Comparison of ENCODE assay signal across 15 cellular contexts in genomic region chr4:38155589-38156294, GRCh38.
DNase-seq lines count a peak whose midpoint lies in the region; ATAC-seq and TF ChIP-seq lines count a peak whose summit lies in the region.
"Had no signal": no experiment of that assay in that cellular context is flagged by ENCODE, and none has a peak within 500 bp of the region (broad histone marks: within the 10 kb centered on the region; RNA-seq: fewer than 3 reads in every experiment).

No MANE protein-coding gene starts in this region.

- no peaks in the 10 kb centered on the region for H3K27me3 Mint-ChIP-seq in activated CD4-positive, alpha-beta T cell treated with anti-CD3 and anti-CD28 coated beads for 36 hours
- H3K27me3 Mint-ChIP-seq in activated CD4-positive, alpha-beta T cell treated with anti-CD3 and anti-CD28 coated beads, Interleukin-2, amount 10 ng/mL, durations not matched to agents 24 days and 14 days: peaks cover 10% of the 10 kb centered on the region

- H3K4me3 Mint-ChIP-seq in activated CD4-positive, alpha-beta T cell treated with anti-CD3 and anti-CD28 coated beads for 36 hours: no peak overlapping the region
- H3K4me3 Mint-ChIP-seq in activated CD4-positive, alpha-beta T cell treated with anti-CD3 and anti-CD28 coated beads, Interleukin-2, amount 10 ng/mL, durations not matched to agents 24 days and 14 days: no peak overlapping the region

- no peak for DNase-seq in activated CD4-positive, alpha-beta T cell treated with anti-CD3 and anti-CD28 coated beads for 36 hours
- no peak for DNase-seq in activated CD4-positive, alpha-beta T cell treated with anti-CD3 and anti-CD28 coated beads, Interleukin-2, amount 10 ng/mL, durations not matched to agents 24 days and 14 days
- DNase-seq in RWPE2 (ENCODE audit: low spot score) (no peak), foreskin keratinocyte (no peak), omental fat pad (ENCODE audit: low spot score) (no peak), lower leg skin (ENCODE audit: low spot score in 2 of 2) (no peak), NCI-H1417 (lab: John Stamatoyannopoulos, UW) (no peak)
- DNase-seq: activated CD4-positive, alpha-beta T cell treated with anti-CD3 and anti-CD28 coated beads, Interleukin-2, amount 50 U/mL, for 4 hours; caudate nucleus; NCI-H1930; NCI-H526 treated with DMSO at 0.1 percent for 48 hours; spleen; T-helper 9 cell had no signal

- peaks cover 47% of the 10 kb centered on the region for H3K4me1 Mint-ChIP-seq in activated CD4-positive, alpha-beta T cell treated with anti-CD3 and anti-CD28 coated beads for 36 hours
- H3K4me1 Mint-ChIP-seq in activated CD4-positive, alpha-beta T cell treated with anti-CD3 and anti-CD28 coated beads, Interleukin-2, amount 10 ng/mL, durations not matched to agents 24 days and 14 days: peaks cover 37% of the 10 kb centered on the region

- no peaks in the 10 kb centered on the region for H3K36me3 Mint-ChIP-seq in activated CD4-positive, alpha-beta T cell treated with anti-CD3 and anti-CD28 coated beads for 36 hours (ENCODE audit: low read depth)
- H3K36me3 Mint-ChIP-seq in activated CD4-positive, alpha-beta T cell treated with anti-CD3 and anti-CD28 coated beads, Interleukin-2, amount 10 ng/mL, durations not matched to agents 24 days and 14 days (ENCODE audit: low read depth): peaks cover 3% of the 10 kb centered on the region

- no peak for TF ChIP-seq CTCF in RWPE2 (IDR thresholded peaks at IDR 0.05; ENCODE audit: poor library complexity, severe bottlenecking)
- TF ChIP-seq CTCF in foreskin keratinocyte (conservative IDR thresholded peaks at IDR 0.05): no peak
- no peak for TF ChIP-seq CTCF in omental fat pad (IDR thresholded peaks at IDR 0.05)
- TF ChIP-seq CTCF in lower leg skin (IDR thresholded peaks at IDR 0.05): no peak

- CTCF ChIA-PET in activated CD4-positive, alpha-beta T cell treated with anti-CD3 and anti-CD28 coated beads for 36 hours (lab: Charles Lee): interaction anchor here (0.6 to 1.3 kb wide), 2 partner anchors 147 to 705 kb away, joined by 3 read pairs; no protein-coding TSS in a partner anchor

- no peaks in the 10 kb centered on the region for H3K27me3 ChIP-seq in RWPE2 (ENCODE audit: insufficient read depth, poor library complexity, severe bottlenecking)
- no peaks in the 10 kb centered on the region for H3K27me3 ChIP-seq in foreskin keratinocyte
- H3K27me3 ChIP-seq: spleen had no signal

- no peaks in the 10 kb centered on the region for H3K9me3 Mint-ChIP-seq in activated CD4-positive, alpha-beta T cell treated with anti-CD3 and anti-CD28 coated beads for 36 hours (ENCODE audit: low read depth)
- peaks cover 25% of the 10 kb centered on the region for H3K9me3 Mint-ChIP-seq in activated CD4-positive, alpha-beta T cell treated with anti-CD3 and anti-CD28 coated beads, Interleukin-2, amount 10 ng/mL, durations not matched to agents 24 days and 14 days

- H3K4me1 ChIP-seq in RWPE2 (ENCODE audit: insufficient read depth, poor library complexity, severe bottlenecking) (peaks cover 43% of the 10 kb centered on the region), foreskin keratinocyte (peaks cover 37% of the 10 kb centered on the region)

- peak overlapping the region; percentile 18 for H3K27ac Mint-ChIP-seq in activated CD4-positive, alpha-beta T cell treated with anti-CD3 and anti-CD28 coated beads for 36 hours
- no peak overlapping the region for H3K27ac Mint-ChIP-seq in activated CD4-positive, alpha-beta T cell treated with anti-CD3 and anti-CD28 coated beads, Interleukin-2, amount 10 ng/mL, durations not matched to agents 24 days and 14 days

- WGBS in lower leg skin, 2 donors: 42 to 44% methylated on average over 7 of the region's 7 CpGs

- peak; percentile 31 for ATAC-seq in activated CD4-positive, alpha-beta T cell treated with anti-CD3 and anti-CD28 coated beads for 36 hours
- peak; percentile 12; the same call in 2 of the 3 replicates for ATAC-seq in RWPE2 (ENCODE audit: low read depth)
- no peak for ATAC-seq in foreskin keratinocyte
- peak; percentile 38 for ATAC-seq in omental fat pad (ENCODE audit: low FRiP score)
- no peak for ATAC-seq in GM18858 (IDR thresholded peaks at IDR 0.05; ENCODE audit: unreplicated experiment)

- H3K36me3 ChIP-seq in RWPE2 (ENCODE audit: low read depth): no peaks in the 10 kb centered on the region
- H3K36me3 ChIP-seq: spleen had no signal

- H3K4me3 ChIP-seq in RWPE2 (ENCODE audit: severe bottlenecking) (no peak overlapping the region), lower leg skin (ENCODE audit: low read depth, poor library complexity, severe bottlenecking) (no peak overlapping the region)
- H3K4me3 ChIP-seq: lung, spleen had no signal

- peak overlapping the region; percentile 67 for H3K27ac ChIP-seq in RWPE2 (ENCODE audit: poor library complexity, severe bottlenecking)
- peak overlapping the region; percentile 100 for H3K27ac ChIP-seq in foreskin keratinocyte

- intact Hi-C loops in activated CD4-positive, alpha-beta T cell treated with anti-CD3 and anti-CD28 coated beads for 36 hours (cut with DNase I, micrococcal nuclease): no loop called here
- intact Hi-C loops in activated CD4-positive, alpha-beta T cell treated with anti-CD3 and anti-CD28 coated beads, Interleukin-2, amount 10 ng/mL, durations not matched to agents 24 days and 14 days (cut with micrococcal nuclease): no loop called here
- intact Hi-C loops in lower leg skin (cut with DNase I; ENCODE audit: low total_unique reads): no loop called here

- POLR2A ChIA-PET in activated CD4-positive, alpha-beta T cell treated with anti-CD3 and anti-CD28 coated beads for 36 hours (lab: Charles Lee): interaction anchor here (0.5 to 0.7 kb wide), 3 partner anchors 14 to 1504 kb away, joined by 3 to 5 read pairs (median 3); no protein-coding TSS in a partner anchor

- no peak for TF ChIP-seq POLR2A in lower leg skin (IDR thresholded peaks at IDR 0.05)

- peaks cover 4% of the 10 kb centered on the region for H3K9me3 ChIP-seq in RWPE2 (ENCODE audit: severe bottlenecking)
- H3K9me3 ChIP-seq: spleen had no signal

Comparison
In these comparisons a context has a peak if more than half of its experiments do, and no peak if none do; other contexts are left out.
1. ATAC-seq: peak in activated CD4-positive, alpha-beta T cell treated with anti-CD3 and anti-CD28 coated beads for 36 hours (single experiment), RWPE2 (single experiment) and omental fat pad (single experiment); none in foreskin keratinocyte (single experiment) and GM18858 (single experiment).